In genomic region chr20:17530716-17531536, GRCh38 we compare ENCODE assay signal across 8 cellular contexts. TPM values are rescaled to one million over a fixed set of nuclear protein-coding genes. Genes with fewer than 3 reads are reported as not detected.
DNase-seq lines count a peak whose midpoint lies in the region; ATAC-seq, FAIRE-seq and TF ChIP-seq lines count a peak whose summit lies in the region.

Gene BFSP1, minus strand, starts transcription at chr20:17531379. Its CDS starts 50 bp downstream, at chr20:17531329.

- ATAC-seq in GM18907 (IDR thresholded peaks at IDR 0.05; ENCODE audit: unreplicated experiment) = no peak

- H3K9ac ChIP-seq in neural progenitor cell = no peak within 1 kb of the TSS

- POLR2A ChIA-PET in OCI-LY7 (lab: Charles Lee) = no interaction called here

- no peaks in the 10 kb centered on the region for H3K36me3 ChIP-seq in OCI-LY7 (ENCODE audit: insufficient read depth, low read length)
- H3K36me3 ChIP-seq in neural progenitor cell = no peaks in the 10 kb centered on the region
- no peaks in the 10 kb centered on the region for H3K36me3 ChIP-seq in thymus (ENCODE audit: control insufficient read depth, insufficient read depth)

- peaks cover 58% of the 10 kb centered on the region for H3K27me3 Mint-ChIP-seq in neural progenitor cell (ENCODE audit: insufficient read depth, low read depth)

- H3K4me3 ChIP-seq in OCI-LY7 (ENCODE audit: low read depth, low read length, poor library complexity, severe bottlenecking) (peak within 1 kb of the TSS; percentile 34), neural progenitor cell (peak within 1 kb of the TSS; percentile 46), thymus (ENCODE audit: low read length) (peak within 1 kb of the TSS; percentile 57)

- DNase-seq in DMS114 treated with DMSO at 0.1 percent for 48 hours (lab: John Stamatoyannopoulos, UW; ENCODE audit: unreplicated experiment) (peak; percentile 51), HPDE6-E6E7 (ENCODE audit: extremely low spot score) (peak; percentile 57), OCI-LY7 (ENCODE audit: low spot score) (peak; percentile 13), activated gamma-delta T cell (lab: John Stamatoyannopoulos, UW) (peak; percentile 39), frontal cortex (ENCODE audit: low spot score in 2 of 2) (peak; percentile 67 to 72), neural progenitor cell (ENCODE audit: low spot score) (peak; percentile 96)

- no peak for FAIRE-seq in frontal cortex (lab: Jason Lieb, UNC)

- H3K79me2 ChIP-seq in OCI-LY7 (ENCODE audit: insufficient read depth, low read depth, low read length) (no peaks in the 10 kb centered on the region), neural progenitor cell (ENCODE audit: low read depth) (no peaks in the 10 kb centered on the region)

- H2AFZ ChIP-seq in OCI-LY7 (ENCODE audit: low read length) (no peak within 1 kb of the TSS), neural progenitor cell (replicated peaks) (no peak within 1 kb of the TSS)

- peak within 1 kb of the TSS; percentile 86 for H3K4me3 Mint-ChIP-seq in neural progenitor cell

- peaks cover 18% of the 10 kb centered on the region for H3K4me1 Mint-ChIP-seq in neural progenitor cell

- H3F3A ChIP-seq in neural progenitor cell (ENCODE audit: low read depth) = peaks cover 25% of the 10 kb centered on the region

- H3K27me3 ChIP-seq in neural progenitor cell = peaks cover 98% of the 10 kb centered on the region
- H3K27me3 ChIP-seq in thymus (ENCODE audit: control insufficient read depth, insufficient read depth) = peaks cover 14% of the 10 kb centered on the region

- H3K4me2 ChIP-seq in OCI-LY7 (ENCODE audit: low read length) = peak within 1 kb of the TSS; percentile 43; the same call in 1 of the 2 replicates
- H3K4me2 ChIP-seq in neural progenitor cell = peak within 1 kb of the TSS; percentile 82

- BruUV-seq in OCI-LY7 (replicated peaks; lab: Mats Ljungman, UMichigan) = no TSS peak

- CTCF ChIA-PET in OCI-LY7 (lab: Charles Lee; ENCODE audit: unreplicated experiment) = no interaction called here

- no peaks in the 10 kb centered on the region for H3K36me3 Mint-ChIP-seq in neural progenitor cell

- intact Hi-C loops in OCI-LY7 (cut with micrococcal nuclease; ENCODE audit: unreplicated experiment) = no loop called here

- H3K9me2 ChIP-seq in OCI-LY7 (ENCODE audit: insufficient read depth, low read length) = no peaks in the 10 kb centered on the region

- TF ChIP-seq CTCF in OCI-LY7 (conservative IDR thresholded peaks at IDR 0.05; ENCODE audit: low read length) (no peak), neural progenitor cell (IDR thresholded peaks at IDR 0.05) (no peak)

- H3K9me3 Mint-ChIP-seq in neural progenitor cell = peaks cover 7% of the 10 kb centered on the region

- no peak within 1 kb of the TSS for H3K27ac ChIP-seq in OCI-LY7 (ENCODE audit: low read depth, low read length, poor library complexity, severe bottlenecking)
- H3K27ac ChIP-seq in neural progenitor cell = no peak within 1 kb of the TSS
- H3K27ac ChIP-seq in thymus (ENCODE audit: low read depth) = no peak within 1 kb of the TSS

- no peaks in the 10 kb centered on the region for H3K9me3 ChIP-seq in OCI-LY7 (ENCODE audit: low read length)
- H3K9me3 ChIP-seq in neural progenitor cell (ENCODE audit: low read depth) = no peaks in the 10 kb centered on the region
- H3K9me3 ChIP-seq in thymus (ENCODE audit: control insufficient read depth) = peaks cover 1% of the 10 kb centered on the region

- WGBS in thymus = under 1% methylated on average over 106 of the region's 106 CpGs

- H3K27ac Mint-ChIP-seq in neural progenitor cell = peak within 1 kb of the TSS; percentile 90

- H3K4me1 ChIP-seq in OCI-LY7 (ENCODE audit: insufficient read depth, low read length, poor library complexity, severe bottlenecking) (peaks cover 6% of the 10 kb centered on the region), neural progenitor cell (peaks cover 10% of the 10 kb centered on the region), thymus (ENCODE audit: control insufficient read depth, insufficient read depth, low read length) (peaks cover 6% of the 10 kb centered on the region)

- no peaks in the 10 kb centered on the region for H4K20me1 ChIP-seq in OCI-LY7 (ENCODE audit: insufficient read depth, low read length)
- peaks cover 46% of the 10 kb centered on the region for H4K20me1 ChIP-seq in neural progenitor cell (ENCODE audit: low read depth)

RNA-seq across cellular contexts. Expression of gene BFSP1, which starts in this region (rescaled TPM):
- total RNA-seq in OCI-LY7 (2014; rRNA removed; shearing (Covaris generic)) = not detected in 2 replicates
- not detected in 2 replicates for total RNA-seq in OCI-LY7 (2022)
- total RNA-seq in frontal cortex = 0.41 TPM
- total RNA-seq in neural progenitor cell (ENCODE audit: low replicate concordance) = not detected in 2 replicates
- 0.27 TPM for polyA plus RNA-seq in thymus

Comparison
In these comparisons a context has a peak if more than half of its experiments do, and no peak if none do; other contexts are left out.
1. Peak in DNase-seq, H3K4me3 ChIP-seq and H3K4me2 ChIP-seq in OCI-LY7; RNA of the gene not detected or under 1 TPM.
2. Peak in DNase-seq in frontal cortex; RNA of the gene not detected or under 1 TPM.
3. Peak in DNase-seq, H3K4me3 ChIP-seq and H3K4me2 ChIP-seq in neural progenitor cell; RNA of the gene not detected or under 1 TPM.
4. DNase-seq: peak in every context shown above with its lines; median percentile 96 in neural progenitor cell; 70 in frontal cortex; 57 in HPDE6-E6E7; 51 in DMS114 treated with DMSO at 0.1 percent for 48 hours; 39 in activated gamma-delta T cell; 13 in OCI-LY7.